In genomic region chr15:56537881-56538280, GRCh38 we compare ENCODE assay signal across 8 cellular contexts.
A peak's percentile ranks its signal among the peaks of the same experiment; 100 is the strongest.
DNase-seq lines count a peak whose midpoint lies in the region; ATAC-seq and TF ChIP-seq lines count a peak whose summit lies in the region.

No MANE protein-coding gene starts in this region.

- peaks cover 10 to 16% (median 13%) of the 10 kb centered on the region in 4 donors for H3K4me1 Mint-ChIP-seq in CD4-positive, alpha-beta memory T cell

- no peaks in the 10 kb centered on the region for H3K36me3 ChIP-seq in CD4-positive, alpha-beta memory T cell (ENCODE audit: insufficient read depth, low read length)

- peak overlapping the region in 2 of 7 donors; percentile 5 to 40 for H3K27ac Mint-ChIP-seq in CD4-positive, alpha-beta memory T cell

- peaks cover 7% of the 10 kb centered on the region for H3K4me1 ChIP-seq in CD4-positive, alpha-beta memory T cell (ENCODE audit: insufficient read depth, low read length)

- no peak overlapping the region for H3K4me3 ChIP-seq in CD4-positive, alpha-beta memory T cell (ENCODE audit: low read length in 2 of 2)
- no peak overlapping the region for H3K4me3 ChIP-seq in Jurkat, Clone E6-1 (ENCODE audit: low read length)
- H3K4me3 ChIP-seq in coronary artery, result no peak overlapping the region

- CTCF ChIA-PET in CD4-positive, alpha-beta memory T cell (lab: Charles Lee; ENCODE audit: partially characterized antibody), result interaction anchor here (1.0 kb wide), 1 partner anchor 768 kb away, joined by 3 read pairs; no protein-coding TSS in a partner anchor

- POLR2A ChIA-PET in CD4-positive, alpha-beta memory T cell (lab: Charles Lee; ENCODE audit: partially characterized antibody), result no interaction called here

- intact Hi-C loops in CD4-positive, alpha-beta memory T cell (cut with micrococcal nuclease), result no loop called here

- TF ChIP-seq CTCF in coronary artery (IDR thresholded peaks at IDR 0.05), result no peak

- no peaks in the 10 kb centered on the region for H3K9me3 ChIP-seq in CD4-positive, alpha-beta memory T cell (ENCODE audit: control insufficient read depth in 1 of 2, low read length in 2 of 2)

- ATAC-seq in GM21717 (IDR thresholded peaks at IDR 0.05; ENCODE audit: unreplicated experiment), result no peak

- H3K27me3 Mint-ChIP-seq in CD4-positive, alpha-beta memory T cell, result no peaks in the 10 kb centered on the region

- peak; percentile 43 to 59 (median 56) for DNase-seq in CD4-positive, alpha-beta memory T cell
- peak; percentile 100 for DNase-seq in Jurkat, Clone E6-1 (ENCODE audit: low read depth, low spot score)
- DNase-seq in activated CD8-positive, alpha-beta memory T cell treated with anti-CD3 and anti-CD28 coated beads, Interleukin-2, amount 50 U/mL, for 24 hours (ENCODE audit: extremely low read depth), result peak; percentile 8
- DNase-seq in mucosa of gallbladder (ENCODE audit: low spot score) (peak; percentile 34), hypothalamus (lab: John Stamatoyannopoulos, UW) (no peak), H4 (ENCODE audit: low spot score) (no peak), coronary artery (ENCODE audit: low spot score) (no peak)

- peaks cover 0 to 1% (median 0%) of the 10 kb centered on the region in 8 donors for H3K9me3 Mint-ChIP-seq in CD4-positive, alpha-beta memory T cell

- H3K4me3 Mint-ChIP-seq in CD4-positive, alpha-beta memory T cell, result peak overlapping the region in 2 of 8 donors; percentile 5 to 55

- H3K36me3 Mint-ChIP-seq in CD4-positive, alpha-beta memory T cell, result no peaks in the 10 kb centered on the region

- H3K27ac ChIP-seq in CD4-positive, alpha-beta memory T cell (ENCODE audit: low read depth, low read length), result no peak overlapping the region
- no peak overlapping the region for H3K27ac ChIP-seq in coronary artery

- H3K27me3 ChIP-seq in CD4-positive, alpha-beta memory T cell (ENCODE audit: insufficient read depth, low read length), result no peaks in the 10 kb centered on the region

Comparison
In these comparisons a context has a peak if more than half of its experiments do, and no peak if none do; other contexts are left out.
1. DNase-seq: peak in CD4-positive, alpha-beta memory T cell (5 of 5), Jurkat, Clone E6-1 (single experiment), activated CD8-positive, alpha-beta memory T cell treated with anti-CD3 and anti-CD28 coated beads, Interleukin-2, amount 50 U/mL, for 24 hours (single experiment) and mucosa of gallbladder (single experiment); none in hypothalamus (0 of 51), H4 (single experiment) and coronary artery (single experiment).